Comparison of ENCODE assay signal across 11 cellular contexts in genomic region chr17:48127371-48128051, GRCh38. TPM values are rescaled to one million over a fixed set of nuclear protein-coding genes. Genes with fewer than 3 reads are reported as not detected.
DNase-seq lines count a peak whose midpoint lies in the region; ATAC-seq and TF ChIP-seq lines count a peak whose summit lies in the region.
"Had no signal": no experiment of that assay in that cellular context is flagged by ENCODE, and none has a peak within 500 bp of the region (broad histone marks: within the 10 kb centered on the region; RNA-seq: fewer than 3 reads in every experiment).

No MANE protein-coding gene starts in this region.

- intact Hi-C loops in left lung (cut with DNase I): loop anchor here in 1 of 2 donors (10.0 kb wide), 1 partner anchor 103 kb away; no protein-coding TSS in a partner anchor

- H3K4me3 ChIP-seq in left lung: no peak overlapping the region
- H3K4me3 ChIP-seq: psoas muscle had no signal

- peak; percentile 35 for ATAC-seq in left lung
- ATAC-seq in GM21723 (IDR thresholded peaks at IDR 0.05; ENCODE audit: unreplicated experiment): no peak
- ATAC-seq in HG02642 (IDR thresholded peaks at IDR 0.05; ENCODE audit: poor library complexity, unreplicated experiment): no peak

- DNase-seq in COLO668 (lab: John Stamatoyannopoulos, UW; ENCODE audit: unreplicated experiment) (peak; percentile 6), HT-29 (ENCODE audit: low spot score) (peak; percentile 78), amniotic epithelial cell (ENCODE audit: low read depth) (peak; percentile 11), left lung (no peak), GF-D8 (lab: John Stamatoyannopoulos, UW) (no peak), NCI-H1436 treated with DMSO at 0.1 percent for 48 hours (lab: John Stamatoyannopoulos, UW) (no peak)
- DNase-seq: activated naive CD4-positive, alpha-beta T cell treated with anti-CD3 and anti-CD28 coated beads, Interleukin-2, amount 10 ng/mL, durations not matched to agents 7 days and 5 days; KBM-7; psoas muscle had no signal

- peaks cover 0 to 47% of the 10 kb centered on the region in 2 donors for H3K36me3 ChIP-seq in left lung

- H3K27me3 ChIP-seq in left lung: no peaks in the 10 kb centered on the region

- no peaks in the 10 kb centered on the region for H3K9me3 ChIP-seq in left lung
- H3K9me3 ChIP-seq: psoas muscle had no signal

- no peak overlapping the region for H3K27ac ChIP-seq in left lung
- H3K27ac ChIP-seq: psoas muscle had no signal

- TF ChIP-seq CTCF in left lung (IDR thresholded peaks at IDR 0.05): no peak

- no peaks in the 10 kb centered on the region for H3K4me1 ChIP-seq in left lung
- H3K4me1 ChIP-seq: psoas muscle had no signal

RNA-seq across cellular contexts. Expression of gene SNX11, which starts 19.9 kb away (rescaled TPM):
- total RNA-seq in HT-29 (2014; rRNA removed; shearing (Covaris generic)): 15.7 and 16.4 TPM in 2 replicates
- 10 to 100 TPM; 21.5 to 32.4 TPM for total RNA-seq in left lung

RNA-seq across cellular contexts. Expression of gene CBX1, which starts 26.2 kb away (rescaled TPM):
- total RNA-seq in HT-29 (2014; rRNA removed; shearing (Covaris generic)): 33.8 and 39.5 TPM in 2 replicates
- total RNA-seq in left lung: 10 to 100 TPM; 43.0 to 53.8 TPM

Comparison
In these comparisons a context has a peak if more than half of its experiments do, and no peak if none do; other contexts are left out.
1. DNase-seq: peak in COLO668 (single experiment), HT-29 (single experiment) and amniotic epithelial cell (single experiment); none in left lung (0 of 2), GF-D8 (single experiment) and NCI-H1436 treated with DMSO at 0.1 percent for 48 hours (single experiment).